ENCODE assay signal across 23 cellular contexts in genomic region chr4:124437853-124438495, GRCh38.
A peak's percentile ranks its signal among the peaks of the same experiment; 100 is the strongest.
DNase-seq lines count a peak whose midpoint lies in the region; ATAC-seq lines count a peak whose summit lies in the region.
"Had no signal": no experiment of that assay in that cellular context is flagged by ENCODE, and none has a peak within 500 bp of the region (broad histone marks: within the 10 kb centered on the region; RNA-seq: fewer than 3 reads in every experiment).

No MANE protein-coding gene starts in this region.

- intact Hi-C loops in left colon (cut with DNase I, micrococcal nuclease), result no loop called here

- peak; percentile 99 for ATAC-seq in left colon
- peak; percentile 22 for ATAC-seq in stimulated activated memory B cell treated with anti-CD40 and anti-IgM and Interleukin-4, amounts not matched to agents 10 μg/mL and 1 μg/mL and 100 μg/mL, for 72 hours
- ATAC-seq in stimulated activated naive CD8-positive, alpha-beta T cell treated with anti-CD3 and anti-CD28 coated beads, Interleukin-15, Interleukin-2, amounts not matched to agents 100 U/mL and 50 U/mL, for 24 hours, result no peak
- ATAC-seq in GM19397 (IDR thresholded peaks at IDR 0.05; ENCODE audit: unreplicated experiment), result no peak
- ATAC-seq: activated CD8-positive, alpha-beta T cell treated with anti-CD3 and anti-CD28 coated beads, Interleukin-2, amount 10 ng/mL, durations not matched to agents 7 days and 5 days; gastrocnemius medialis; Panc1 had no signal

- H3K9me3 ChIP-seq in adipocyte (ENCODE audit: control insufficient read depth, low read length), result no peaks in the 10 kb centered on the region
- H3K9me3 ChIP-seq: BE2C, Caco-2, gastrocnemius medialis had no signal

- H3K9ac ChIP-seq in adipocyte (ENCODE audit: low read length), result no peak overlapping the region

- H3K4me1 Mint-ChIP-seq in stimulated activated memory B cell treated with anti-CD40 and anti-IgM and Interleukin-4, amounts not matched to agents 10 μg/mL and 1 μg/mL and 100 μg/mL, for 72 hours, result no peaks in the 10 kb centered on the region

- H3K36me3 ChIP-seq in adipocyte (ENCODE audit: control insufficient read depth, insufficient read depth, low read length, severe bottlenecking), result no peaks in the 10 kb centered on the region
- H3K36me3 ChIP-seq: BE2C, gastrocnemius medialis had no signal

- DNase-seq in DMS53 (lab: John Stamatoyannopoulos, UW) (peak; percentile 28), DMS53 treated with DMSO at 0.1 percent for 48 hours (lab: John Stamatoyannopoulos, UW; ENCODE audit: unreplicated experiment) (no peak), adipocyte (ENCODE audit: low read depth) (peak; percentile 57), left colon (no peak), inferior parietal cortex (ENCODE audit: extremely low spot score) (no peak)
- DNase-seq in stimulated activated naive CD8-positive, alpha-beta T cell treated with anti-CD3 and anti-CD28 coated beads, Interleukin-15, Interleukin-2, amounts not matched to agents 100 U/mL and 50 U/mL, for 24 hours, result no peak
- DNase-seq: 8988T; activated CD8-positive, alpha-beta T cell treated with anti-CD3 and anti-CD28 coated beads, Interleukin-2, amount 10 ng/mL, durations not matched to agents 7 days and 5 days; activated naive CD4-positive, alpha-beta T cell treated with Interleukin-2 at 50 U/mL for 16 hours; activated T-cell treated with anti-CD3 and anti-CD28 coated beads, Interleukin-2, amount 50 U/mL, for 24 hours; BE2C; Caco-2; central memory CD4-positive, alpha-beta T cell; dorsolateral prefrontal cortex; gastrocnemius medialis; MM.1S; NCI-H226; stimulated activated CD4-positive, alpha-beta T cell treated with anti-CD3 and anti-CD28 coated beads, Interleukin-2, amount 100 ng/mL, for 48 hours had no signal

- no peaks in the 10 kb centered on the region for H3K27me3 ChIP-seq in adipocyte (replicated peaks; ENCODE audit: control insufficient read depth, insufficient read depth, low read length)
- H3K27me3 ChIP-seq: BE2C, dorsolateral prefrontal cortex, gastrocnemius medialis had no signal

- H3K4me3 Mint-ChIP-seq in stimulated activated memory B cell treated with anti-CD40 and anti-IgM and Interleukin-4, amounts not matched to agents 10 μg/mL and 1 μg/mL and 100 μg/mL, for 72 hours, result no peak overlapping the region
- H3K4me3 Mint-ChIP-seq: activated CD8-positive, alpha-beta T cell treated with anti-CD3 and anti-CD28 coated beads, Interleukin-2, amount 10 ng/mL, durations not matched to agents 7 days and 5 days; activated T-cell treated with anti-CD3 and anti-CD28 coated beads, Interleukin-2, amount 50 U/mL, for 24 hours; nephron had no signal

- H3K4me1 ChIP-seq in adipocyte (ENCODE audit: control insufficient read depth, insufficient read depth, low read length), result peaks cover 15% of the 10 kb centered on the region
- H3K4me1 ChIP-seq: BE2C, Caco-2, gastrocnemius medialis had no signal

- H3K9me3 Mint-ChIP-seq in stimulated activated memory B cell treated with anti-CD40 and anti-IgM and Interleukin-4, amounts not matched to agents 10 μg/mL and 1 μg/mL and 100 μg/mL, for 72 hours, result peaks cover 2% of the 10 kb centered on the region
- H3K9me3 Mint-ChIP-seq: nephron had no signal

- no peaks in the 10 kb centered on the region for H3K27me3 Mint-ChIP-seq in stimulated activated memory B cell treated with anti-CD40 and anti-IgM and Interleukin-4, amounts not matched to agents 10 μg/mL and 1 μg/mL and 100 μg/mL, for 72 hours
- H3K27me3 Mint-ChIP-seq: activated T-cell treated with anti-CD3 and anti-CD28 coated beads, Interleukin-2, amount 50 U/mL, for 24 hours had no signal

- no peak overlapping the region for H3K4me3 ChIP-seq in adipocyte (ENCODE audit: low read length)
- H3K4me3 ChIP-seq: dorsolateral prefrontal cortex, gastrocnemius medialis, skin epidermis had no signal

- H3K27ac Mint-ChIP-seq in stimulated activated memory B cell treated with anti-CD40 and anti-IgM and Interleukin-4, amounts not matched to agents 10 μg/mL and 1 μg/mL and 100 μg/mL, for 72 hours, result no peak overlapping the region
- H3K27ac Mint-ChIP-seq: activated CD8-positive, alpha-beta T cell treated with anti-CD3 and anti-CD28 coated beads, Interleukin-2, amount 10 ng/mL, durations not matched to agents 7 days and 5 days; activated T-cell treated with anti-CD3 and anti-CD28 coated beads, Interleukin-2, amount 50 U/mL, for 24 hours; nephron had no signal

- H3K36me3 Mint-ChIP-seq in stimulated activated memory B cell treated with anti-CD40 and anti-IgM and Interleukin-4, amounts not matched to agents 10 μg/mL and 1 μg/mL and 100 μg/mL, for 72 hours, result no peaks in the 10 kb centered on the region

Comparison
In these comparisons a context has a peak if more than half of its experiments do, and no peak if none do; other contexts are left out.
1. DNase-seq: peak in DMS53 (single experiment) and adipocyte (single experiment); none in DMS53 treated with DMSO at 0.1 percent for 48 hours (single experiment), left colon (0 of 2), stimulated activated naive CD8-positive, alpha-beta T cell treated with anti-CD3 and anti-CD28 coated beads, Interleukin-15, Interleukin-2, amounts not matched to agents 100 U/mL and 50 U/mL, for 24 hours (single experiment) and inferior parietal cortex (single experiment).
2. ATAC-seq: peak in left colon (single experiment) and stimulated activated memory B cell treated with anti-CD40 and anti-IgM and Interleukin-4, amounts not matched to agents 10 μg/mL and 1 μg/mL and 100 μg/mL, for 72 hours (single experiment); none in stimulated activated naive CD8-positive, alpha-beta T cell treated with anti-CD3 and anti-CD28 coated beads, Interleukin-15, Interleukin-2, amounts not matched to agents 100 U/mL and 50 U/mL, for 24 hours (single experiment) and GM19397 (single experiment).